9 cellular contexts compared by ENCODE assay signal in the genomic region with DNA sequence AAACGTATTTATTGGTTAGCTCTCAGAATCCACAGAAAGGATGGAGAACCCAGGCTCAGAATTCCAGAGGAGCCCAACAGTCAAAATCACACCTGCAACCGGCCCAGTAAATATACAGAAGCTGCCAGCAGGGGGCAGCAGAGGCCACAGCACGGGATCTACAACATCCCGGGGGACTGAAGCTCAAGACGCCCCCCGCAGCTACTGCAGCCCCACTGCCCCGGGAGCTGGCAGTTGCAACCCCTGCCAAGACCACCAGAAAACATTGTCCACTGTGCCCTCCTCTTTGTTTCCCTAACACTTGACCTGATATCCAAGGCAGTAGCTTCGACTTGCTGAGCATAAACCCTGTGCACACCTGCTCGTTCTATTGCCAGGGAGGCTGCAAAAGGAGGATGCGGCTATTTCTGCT. TPM values are rescaled to one million over a fixed set of nuclear protein-coding genes. Genes with fewer than 3 reads are reported as not detected.
DNase-seq lines count a peak whose midpoint lies in the region; TF ChIP-seq lines count a peak whose summit lies in the region.
"Not testable (repeated sequence)": the region's sequence is repeated elsewhere in the genome, so short reads cannot be mapped to it uniquely, and the experiment has no call there.
"Had no signal": no experiment of that assay in that cellular context is flagged by ENCODE, and none has a peak within 500 bp of the region (broad histone marks: within the 10 kb centered on the region; RNA-seq: fewer than 3 reads in every experiment).

No MANE protein-coding gene starts in this region.

- not testable (repeated sequence) for H3K4ac ChIP-seq in mesendoderm (ENCODE audit: low read depth, low read length)

- not testable (repeated sequence) for H4K5ac ChIP-seq in mesendoderm (ENCODE audit: low read length)

- not testable (repeated sequence) for H3K79me2 ChIP-seq in mesendoderm (ENCODE audit: control insufficient read depth, insufficient read depth, low read length)

- H3K36me3 Mint-ChIP-seq in endothelial cell (ENCODE audit: low read depth, unreplicated experiment), result not testable (repeated sequence)

- H3K4me1 ChIP-seq in mesendoderm (ENCODE audit: control insufficient read depth, low read depth, low read length), result not testable (repeated sequence)

- H3K36me3 ChIP-seq in mesendoderm (ENCODE audit: control insufficient read depth, insufficient read depth, low read length), result not testable (repeated sequence)

- H3K23ac ChIP-seq in mesendoderm (ENCODE audit: low read length), result not testable (repeated sequence)

- H3K4me3 ChIP-seq in mesendoderm (ENCODE audit: low read length), result not testable (repeated sequence)

- not testable (repeated sequence) for H2BK120ac ChIP-seq in mesendoderm (ENCODE audit: low read depth, low read length)

- H3K18ac ChIP-seq in mesendoderm (ENCODE audit: low read length), result not testable (repeated sequence)

- no CpG with 5 or more reads among the region's 10 CpGs for WGBS in mesendoderm (ENCODE audit: extremely low coverage, insufficient coverage, low lambda C conversion rate)

- H3K4me1 Mint-ChIP-seq in endothelial cell (ENCODE audit: unreplicated experiment), result not testable (repeated sequence)

- peak overlapping the region; percentile 69 for H3K27ac ChIP-seq in 22Rv1
- H3K27ac ChIP-seq in mesendoderm (ENCODE audit: low read depth, low read length), result not testable (repeated sequence)

- H3K27me3 ChIP-seq in mesendoderm (ENCODE audit: insufficient read depth, low read length, poor library complexity), result not testable (repeated sequence)

- not testable (repeated sequence) for H3K27me3 Mint-ChIP-seq in endothelial cell (ENCODE audit: unreplicated experiment)

- H2BK15ac ChIP-seq in mesendoderm (replicated peaks; ENCODE audit: low read depth), result not testable (repeated sequence)

- H4K8ac ChIP-seq in mesendoderm (ENCODE audit: low read depth, low read length), result not testable (repeated sequence)

- not testable (repeated sequence) for H3K4me3 Mint-ChIP-seq in endothelial cell (ENCODE audit: unreplicated experiment)

- in situ Hi-C loops in GM13976 (cut with MboI; ENCODE audit: low sequenced_read_pairs, unreplicated experiment), result loop anchor here (10.0 kb wide), 1 partner anchor 65 kb away; a partner anchor contains a TSS

- peak; percentile 99 for TF ChIP-seq CTCF in 22Rv1 (IDR thresholded peaks at IDR 0.05)
- peak; percentile 20 for TF ChIP-seq CTCF in GM13976 (IDR thresholded peaks at IDR 0.05; ENCODE audit: borderline replicate concordance, control extremely low read depth, extremely low read depth, insufficient read depth, missing control alignments)
- TF ChIP-seq CTCF in endothelial cell (IDR thresholded peaks at IDR 0.05; ENCODE audit: unreplicated experiment), result peak; percentile 77

- DNase-seq in GM13976 (ENCODE audit: low spot score), result not testable (repeated sequence)
- DNase-seq in NCI-H146 (lab: John Stamatoyannopoulos, UW), result peak; percentile 46
- DNase-seq in T follicular helper cell (ENCODE audit: low read depth), result peak; percentile 54
- peak; percentile 43 for DNase-seq in activated T-helper 1 cell treated with Interleukin-2 at 50 U/mL for 16 hours (ENCODE audit: low read depth)
- peak; percentile 63 for DNase-seq in endothelial cell (ENCODE audit: low spot score)
- DNase-seq in mesendoderm, result peak; percentile 36
- DNase-seq in stimulated activated CD4-positive, alpha-beta T cell treated with anti-CD3 and anti-CD28 coated beads, Interleukin-2, amount 100 ng/mL, for 48 hours, result peak; percentile 54 to 58

- not testable (repeated sequence) for H3K4me2 ChIP-seq in mesendoderm (ENCODE audit: low read length)

- not testable (repeated sequence) for H3K9me3 Mint-ChIP-seq in endothelial cell (ENCODE audit: unreplicated experiment)

- not testable (repeated sequence) for H3K9ac ChIP-seq in mesendoderm (ENCODE audit: low read length)

- H2AK5ac ChIP-seq in mesendoderm (ENCODE audit: low read length), result not testable (repeated sequence)

- not testable (repeated sequence) for H3K79me1 ChIP-seq in mesendoderm (ENCODE audit: low read length)

- H2BK5ac ChIP-seq in mesendoderm (ENCODE audit: low read length), result not testable (repeated sequence)

- H3K27ac Mint-ChIP-seq in endothelial cell (ENCODE audit: unreplicated experiment), result not testable (repeated sequence)

- not testable (repeated sequence) for H3K56ac ChIP-seq in mesendoderm (ENCODE audit: low read length)

RNA-seq across cellular contexts. Expression of a gene that starts 4.0 kb away (rescaled TPM):
- not detected for total RNA-seq in endothelial cell (ENCODE audit: unreplicated experiment)
- polyA plus RNA-seq in mesendoderm (2013, experiment 1 of 2), result 0.08 TPM
- polyA plus RNA-seq in mesendoderm (2013, experiment 2 of 2), result 0.06 TPM
- total RNA-seq: frontal cortex had no signal

RNA-seq across cellular contexts. Expression of a gene that starts 35.6 kb away (rescaled TPM):
- 63.1 TPM for total RNA-seq in endothelial cell (ENCODE audit: unreplicated experiment)
- 5.7 TPM for polyA plus RNA-seq in mesendoderm (2013, experiment 1 of 2)
- 7.5 TPM for polyA plus RNA-seq in mesendoderm (2013, experiment 2 of 2)

RNA-seq across cellular contexts. Expression of a gene that starts 50.4 kb away (rescaled TPM):
- total RNA-seq in endothelial cell (ENCODE audit: unreplicated experiment), result 1.8 TPM
- polyA plus RNA-seq in mesendoderm (2013, experiment 1 of 2), result 0.77 TPM
- 0.63 TPM for polyA plus RNA-seq in mesendoderm (2013, experiment 2 of 2)

Comparison
In these comparisons a context has a peak if more than half of its experiments do, and no peak if none do; other contexts are left out.
1. CTCF ChIP-seq: peak in every context shown above with its lines; median percentile 99 in 22Rv1; 77 in endothelial cell; 20 in GM13976.